Comparison of ENCODE assay signal across 15 cellular contexts in the genomic region with DNA sequence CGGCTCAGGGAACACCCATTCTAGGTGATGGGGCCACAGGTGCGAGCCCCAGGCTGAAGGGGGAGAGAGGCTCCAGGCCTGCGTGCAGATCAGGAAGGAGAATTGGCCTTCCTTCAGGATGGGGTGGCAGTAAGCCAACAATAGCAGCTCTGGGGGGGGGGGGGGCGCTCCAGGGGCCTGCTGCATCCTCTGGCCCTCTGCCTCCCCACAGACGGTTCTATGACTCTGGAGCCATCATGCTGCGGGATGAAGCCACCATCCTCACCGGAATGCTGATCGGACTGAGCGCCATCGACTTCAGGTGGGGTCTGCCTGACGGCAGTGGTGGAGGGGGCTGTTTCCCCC. TPM values are rescaled to one million over a fixed set of nuclear protein-coding genes. Genes with fewer than 3 reads are reported as not detected.
DNase-seq lines count a peak whose midpoint lies in the region; ATAC-seq, FAIRE-seq and TF ChIP-seq lines count a peak whose summit lies in the region.
"Had no signal": no experiment of that assay in that cellular context is flagged by ENCODE, and none has a peak within 500 bp of the region (broad histone marks: within the 10 kb centered on the region; RNA-seq: fewer than 3 reads in every experiment).

No MANE protein-coding gene starts in this region.

- DNase-seq in activated naive CD4-positive, alpha-beta T cell treated with Interleukin-2 at 50 U/mL for 16 hours, result no peak
- no peak for DNase-seq in endodermal cell
- DNase-seq in stimulated activated effector memory CD8-positive, alpha-beta T cell treated with anti-CD3 and anti-CD28 coated beads, Interleukin-12 subunit alpha, Interleukin-12 subunit beta, amount 100 ng/mL, for 72 hours (ENCODE audit: low spot score in 2 of 2), result no peak
- DNase-seq in small intestine, result no peak
- no peak for DNase-seq in NCI-H146 (lab: John Stamatoyannopoulos, UW)
- DNase-seq: brain microvascular endothelial cell; GM23248; NCI-H2227 treated with DMSO at 0.1 percent for 48 hours; stimulated activated CD4-positive, alpha-beta T cell treated with anti-CD3 and anti-CD28 coated beads, Interleukin-2, amount 100 ng/mL, for 24 hours had no signal

- TF ChIP-seq CTCF in OCI-LY3 (IDR thresholded peaks at IDR 0.05; ENCODE audit: low read depth, low read length) (no peak), endodermal cell (conservative IDR thresholded peaks at IDR 0.05) (no peak)

- no peaks in the 10 kb centered on the region for H3K9me3 ChIP-seq in OCI-LY3 (ENCODE audit: insufficient read depth, low read length)
- no peaks in the 10 kb centered on the region for H3K9me3 ChIP-seq in endodermal cell (ENCODE audit: control insufficient read depth, low read length)
- H3K9me3 ChIP-seq in small intestine (ENCODE audit: control insufficient read depth, low read depth), result no peaks in the 10 kb centered on the region
- H3K9me3 ChIP-seq: BLaER1 had no signal

- peaks cover 15% of the 10 kb centered on the region for H3K4me1 Mint-ChIP-seq in activated naive CD4-positive, alpha-beta T cell treated with anti-CD3 and anti-CD28 coated beads, Interleukin-2, amount 50 U/mL, for 24 hours
- H3K4me1 Mint-ChIP-seq in endodermal cell, result peaks cover 11% of the 10 kb centered on the region
- peaks cover 24% of the 10 kb centered on the region for H3K4me1 Mint-ChIP-seq in stimulated activated effector memory CD8-positive, alpha-beta T cell treated with anti-CD3 and anti-CD28 coated beads, Interleukin-12 subunit alpha, Interleukin-12 subunit beta, amount 100 ng/mL, for 72 hours

- H3K4me3 ChIP-seq in OCI-LY3 (ENCODE audit: low read length), result peak overlapping the region; percentile 75
- H3K4me3 ChIP-seq in endodermal cell (ENCODE audit: low read length), result peak overlapping the region; percentile 67
- no peak overlapping the region for H3K4me3 ChIP-seq in small intestine (ENCODE audit: low read depth in 1 of 2, low read length in 2 of 2)
- H3K4me3 ChIP-seq: BLaER1 had no signal

- H3K27ac Mint-ChIP-seq in activated naive CD4-positive, alpha-beta T cell treated with anti-CD3 and anti-CD28 coated beads, Interleukin-2, amount 50 U/mL, for 24 hours, result no peak overlapping the region
- no peak overlapping the region for H3K27ac Mint-ChIP-seq in endodermal cell
- H3K27ac Mint-ChIP-seq in stimulated activated effector memory CD8-positive, alpha-beta T cell treated with anti-CD3 and anti-CD28 coated beads, Interleukin-12 subunit alpha, Interleukin-12 subunit beta, amount 100 ng/mL, for 72 hours, result no peak overlapping the region

- WGBS in endodermal cell (ENCODE audit: insufficient coverage in 1 of 2, insufficient read length in 1 of 2), 2 experiments, result 77% methylated on average over 10 of the region's 11 CpGs; no CpG with 5 or more reads in 1 of the 2 experiments
- WGBS in small intestine, 3 donors, result 39 to 53% (median 50%) methylated on average over 10 to 11 of the region's 11 CpGs

- peak overlapping the region; percentile 53 for H3K4me2 ChIP-seq in OCI-LY3 (ENCODE audit: low read length)
- H3K4me2 ChIP-seq: KMS-11 had no signal

- no peak overlapping the region for H3K27ac ChIP-seq in OCI-LY3 (ENCODE audit: low read length)
- H3K27ac ChIP-seq in endodermal cell (ENCODE audit: low read depth, low read length), result no peak overlapping the region
- H3K27ac ChIP-seq in small intestine (ENCODE audit: low read depth in 1 of 2, low read length in 1 of 2), result no peak overlapping the region
- H3K27ac ChIP-seq: BLaER1, brain microvascular endothelial cell, GM23248, KMS-11 had no signal

- H3K4me1 ChIP-seq in OCI-LY3 (ENCODE audit: low read length), result peaks cover 2% of the 10 kb centered on the region; the same call in 1 of the 2 replicates
- H3K4me1 ChIP-seq in endodermal cell (ENCODE audit: control insufficient read depth, insufficient read depth, low read length), result no peaks in the 10 kb centered on the region
- no peaks in the 10 kb centered on the region for H3K4me1 ChIP-seq in small intestine (ENCODE audit: control insufficient read depth in 2 of 2, insufficient read depth in 1 of 2, low read depth in 1 of 2, low read length in 1 of 2)

- FAIRE-seq in small intestine (lab: Jason Lieb, UNC), result no peak

- peaks cover 3% of the 10 kb centered on the region for H3K36me3 Mint-ChIP-seq in activated naive CD4-positive, alpha-beta T cell treated with anti-CD3 and anti-CD28 coated beads, Interleukin-2, amount 50 U/mL, for 24 hours
- peaks cover 3% of the 10 kb centered on the region for H3K36me3 Mint-ChIP-seq in endodermal cell (ENCODE audit: low read depth)
- H3K36me3 Mint-ChIP-seq in stimulated activated effector memory CD8-positive, alpha-beta T cell treated with anti-CD3 and anti-CD28 coated beads, Interleukin-12 subunit alpha, Interleukin-12 subunit beta, amount 100 ng/mL, for 72 hours, result peaks cover 4% of the 10 kb centered on the region

- no peaks in the 10 kb centered on the region for H3K9me3 Mint-ChIP-seq in activated naive CD4-positive, alpha-beta T cell treated with anti-CD3 and anti-CD28 coated beads, Interleukin-2, amount 50 U/mL, for 24 hours
- H3K9me3 Mint-ChIP-seq in endodermal cell, result no peaks in the 10 kb centered on the region
- no peaks in the 10 kb centered on the region for H3K9me3 Mint-ChIP-seq in stimulated activated effector memory CD8-positive, alpha-beta T cell treated with anti-CD3 and anti-CD28 coated beads, Interleukin-12 subunit alpha, Interleukin-12 subunit beta, amount 100 ng/mL, for 72 hours

- peak overlapping the region; percentile 73 for H3K4me3 Mint-ChIP-seq in activated naive CD4-positive, alpha-beta T cell treated with anti-CD3 and anti-CD28 coated beads, Interleukin-2, amount 50 U/mL, for 24 hours
- H3K4me3 Mint-ChIP-seq in endodermal cell, result peak overlapping the region; percentile 56
- peak overlapping the region; percentile 72 for H3K4me3 Mint-ChIP-seq in stimulated activated effector memory CD8-positive, alpha-beta T cell treated with anti-CD3 and anti-CD28 coated beads, Interleukin-12 subunit alpha, Interleukin-12 subunit beta, amount 100 ng/mL, for 72 hours

- no peak for ATAC-seq in stimulated activated effector memory CD8-positive, alpha-beta T cell treated with anti-CD3 and anti-CD28 coated beads, Interleukin-12 subunit alpha, Interleukin-12 subunit beta, amount 100 ng/mL, for 72 hours
- no peak for ATAC-seq in HG03460 (IDR thresholded peaks at IDR 0.05; ENCODE audit: unreplicated experiment)

- no peak overlapping the region for H2AFZ ChIP-seq in OCI-LY3 (ENCODE audit: low read depth, low read length)
- H2AFZ ChIP-seq: GM23248 had no signal

- H3K27me3 ChIP-seq in OCI-LY3 (ENCODE audit: low read depth, low read length), result no peaks in the 10 kb centered on the region
- H3K27me3 ChIP-seq in endodermal cell (ENCODE audit: control insufficient read depth, insufficient read depth, low read length, poor library complexity, severe bottlenecking), result peaks cover 20% of the 10 kb centered on the region
- H3K27me3 ChIP-seq in small intestine (ENCODE audit: control insufficient read depth in 2 of 2, insufficient read depth in 2 of 2, low read length in 2 of 2), result peaks cover 15 to 20% of the 10 kb centered on the region in 2 donors

- peaks cover 1% of the 10 kb centered on the region for H3K36me3 ChIP-seq in OCI-LY3 (replicated peaks; ENCODE audit: low read depth, low read length)
- peaks cover 2% of the 10 kb centered on the region for H3K36me3 ChIP-seq in endodermal cell (ENCODE audit: control insufficient read depth, insufficient read depth, low read length)
- H3K36me3 ChIP-seq in small intestine (ENCODE audit: control insufficient read depth in 2 of 2, insufficient read depth in 2 of 2, low read length in 2 of 2), result peaks cover 0 to 2% of the 10 kb centered on the region in 2 donors

- no peaks in the 10 kb centered on the region for H4K20me1 ChIP-seq in OCI-LY3 (ENCODE audit: insufficient read depth, low read length)

- H3K9ac ChIP-seq in OCI-LY3 (ENCODE audit: low read length), result no peak overlapping the region
- no peak overlapping the region for H3K9ac ChIP-seq in endodermal cell (ENCODE audit: extremely low read depth, low read length, poor library complexity, severe bottlenecking)
- H3K9ac ChIP-seq: BLaER1, GM23248, KMS-11 had no signal

- H3K27me3 Mint-ChIP-seq in activated naive CD4-positive, alpha-beta T cell treated with anti-CD3 and anti-CD28 coated beads, Interleukin-2, amount 50 U/mL, for 24 hours, result peaks cover 21% of the 10 kb centered on the region
- H3K27me3 Mint-ChIP-seq in endodermal cell (ENCODE audit: insufficient read depth), result peaks cover 39% of the 10 kb centered on the region

- H3K79me2 ChIP-seq in OCI-LY3 (ENCODE audit: low read length), result no peaks in the 10 kb centered on the region

RNA-seq across cellular contexts. Expression of a gene that starts 6.1 kb away (rescaled TPM):
- 1 to 10 TPM; 1.0 to 2.1 TPM for total RNA-seq in endodermal cell
- polyA plus RNA-seq in endodermal cell (2013, experiment 1 of 2), result 21.7 TPM
- 15.4 TPM for polyA plus RNA-seq in endodermal cell (2013, experiment 2 of 2)
- polyA plus RNA-seq in small intestine, result 1 to 10 TPM; 1.1 to 6.4 (median 1.1) TPM

RNA-seq across cellular contexts. Expression of a gene that starts 10.1 kb away (rescaled TPM):
- 100 to 1,000 TPM; 191 to 201 TPM for total RNA-seq in endodermal cell
- polyA plus RNA-seq in endodermal cell (2013, experiment 1 of 2), result 87.4 TPM
- polyA plus RNA-seq in endodermal cell (2013, experiment 2 of 2), result 82.3 TPM
- polyA plus RNA-seq in small intestine, result 100 to 1,000 TPM; 126 to 165 (median 153) TPM

RNA-seq across cellular contexts. Expression of a gene that starts 30.6 kb away (rescaled TPM):
- total RNA-seq in endodermal cell, result 100 to 1,000 TPM; 178 to 205 TPM
- 96.8 TPM for polyA plus RNA-seq in endodermal cell (2013, experiment 1 of 2)
- polyA plus RNA-seq in endodermal cell (2013, experiment 2 of 2), result 86.7 TPM
- 100 to 1,000 TPM in 1 of 3 donors, 10 to 100 TPM in 2; 82.3 to 137 (median 85.9) TPM for polyA plus RNA-seq in small intestine

RNA-seq across cellular contexts. Expression of a gene that starts 46.6 kb away (rescaled TPM):
- total RNA-seq in endodermal cell, result under 1 TPM in 1 of 2 donors, not detected in 1; 0.04 TPM
- not detected for polyA plus RNA-seq in endodermal cell (2013, experiment 1 of 2)
- polyA plus RNA-seq in endodermal cell (2013, experiment 2 of 2), result 0.04 TPM
- not detected for polyA plus RNA-seq in small intestine
- total RNA-seq: activated CD8-positive, alpha-beta memory T cell treated with anti-CD3 and anti-CD28 coated beads for 36 hours; GM23248 had no signal
- polyA plus RNA-seq: GM23248 had no signal

RNA-seq across cellular contexts. Expression of a gene that starts 49.2 kb away (rescaled TPM):
- 10 to 100 TPM; 45.7 to 51.9 TPM for total RNA-seq in endodermal cell
- 48.1 TPM for polyA plus RNA-seq in endodermal cell (2013, experiment 1 of 2)
- polyA plus RNA-seq in endodermal cell (2013, experiment 2 of 2), result 43.2 TPM
- polyA plus RNA-seq in small intestine, result under 1 TPM in 1 of 3 donors, not detected in 2; 0.87 TPM

Comparison
In these comparisons a context has a peak if more than half of its experiments do, and no peak if none do; other contexts are left out.
1. H3K4me3 ChIP-seq: peak in OCI-LY3 (single experiment) and endodermal cell (single experiment); none in small intestine (0 of 2).
2. Peak in every context shown above with its lines, with median percentiles within 50 percentile points of each other: H3K4me3 Mint-ChIP-seq.